In the genomic region with DNA sequence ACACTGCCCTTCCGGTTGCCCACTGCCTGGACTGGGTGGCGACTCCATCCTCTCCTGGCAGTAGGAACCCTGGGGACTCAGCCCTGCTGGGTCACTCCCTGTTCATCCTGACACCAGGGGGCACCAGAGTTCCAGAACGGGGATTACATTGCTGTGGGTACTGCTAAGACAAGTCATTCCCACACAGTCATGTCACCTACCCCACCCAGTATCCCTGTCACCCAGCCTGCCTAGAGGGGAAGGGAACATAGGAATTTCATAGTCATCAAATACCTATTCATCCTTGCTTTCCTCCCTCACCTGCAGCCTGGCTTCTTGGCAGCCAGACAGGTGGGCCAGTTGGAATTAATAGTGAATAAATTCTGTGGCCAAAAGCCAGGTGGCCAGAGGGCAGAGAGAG, we compare ENCODE assay signal across 1 cellular context.
A peak's percentile ranks its signal among the peaks of the same experiment; 100 is the strongest.
TF ChIP-seq lines count a peak whose summit lies in the region.

No MANE protein-coding gene starts in this region.

TF ChIP-seq in H1, 55 proteins besides CTCF, POLR2A, EP300 and RAD21:
- TF ChIP-seq SUZ12 (IDR thresholded peaks at IDR 0.05; ENCODE audit: low read length) (no peak), YY1 (IDR thresholded peaks at IDR 0.05; ENCODE audit: low read depth, low read length) (0 out of 2 replicates have a peak, but pooled peaks have one; percentile 45), CREB1 (IDR thresholded peaks at IDR 0.05) (0 out of 2 replicates have a peak, but pooled peaks have one; percentile 38)
